Comparison of ENCODE assay signal across 13 cellular contexts in the genomic region with DNA sequence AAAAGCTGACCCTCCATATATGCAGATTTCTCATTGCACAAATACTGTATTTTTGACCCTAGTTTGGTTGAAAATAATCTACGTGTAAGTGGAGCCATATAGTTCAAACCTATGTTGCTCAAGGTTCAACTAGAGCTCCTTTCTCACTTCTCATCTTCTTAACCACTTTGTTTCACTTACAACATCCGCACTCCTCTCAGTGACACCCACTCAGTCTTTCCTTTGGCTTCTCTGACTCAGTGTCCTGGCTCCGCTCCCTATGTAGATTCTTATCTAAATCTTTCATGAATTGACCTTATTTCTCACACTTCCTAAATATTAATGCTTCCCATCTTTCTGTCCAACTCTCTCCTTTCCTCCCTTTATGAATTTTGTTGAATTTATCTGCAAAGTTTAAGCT. TPM values are rescaled to one million over a fixed set of nuclear protein-coding genes. Genes with fewer than 3 reads are reported as not detected.
A peak's percentile ranks its signal among the peaks of the same experiment; 100 is the strongest.
DNase-seq lines count a peak whose midpoint lies in the region; ATAC-seq and TF ChIP-seq lines count a peak whose summit lies in the region.
"Had no signal": no experiment of that assay in that cellular context is flagged by ENCODE, and none has a peak within 500 bp of the region (broad histone marks: within the 10 kb centered on the region; RNA-seq: fewer than 3 reads in every experiment).

No MANE protein-coding gene starts in this region.

- H3F3A ChIP-seq in GM23248 (ENCODE audit: insufficient read depth), result 0 out of 2 replicates have a peak, but pooled peaks cover 6% of the 10 kb centered on the region

- H3K9ac ChIP-seq in GM23248, result no peak overlapping the region

- no peaks in the 10 kb centered on the region for H3K27me3 Mint-ChIP-seq in CD8-positive, alpha-beta memory T cell
- H3K27me3 Mint-ChIP-seq: dendritic cell treated with granulocyte-macrophage colony-stimulating factor and Interleukin-4, amounts not matched to agents 40 ng/mL and 50 ng/mL, for 4 days had no signal

- H3K9me3 ChIP-seq in CD8-positive, alpha-beta memory T cell (ENCODE audit: low read length), result no peaks in the 10 kb centered on the region
- H3K9me3 ChIP-seq in GM23248 (ENCODE audit: low read depth), result no peaks in the 10 kb centered on the region

- no peaks in the 10 kb centered on the region for H4K20me1 ChIP-seq in GM23248 (ENCODE audit: insufficient read depth)

- H3K36me3 Mint-ChIP-seq in CD8-positive, alpha-beta memory T cell, result no peaks in the 10 kb centered on the region

- no peak for ATAC-seq in GM19035 (IDR thresholded peaks at IDR 0.05; ENCODE audit: unreplicated experiment)
- ATAC-seq in GM19467 (IDR thresholded peaks at IDR 0.05; ENCODE audit: unreplicated experiment), result no peak

- H2AFZ ChIP-seq in GM23248, result no peak overlapping the region

- DNase-seq in CD8-positive, alpha-beta memory T cell, result no peak
- peak; percentile 89 for DNase-seq in GM23248
- peak; percentile 84 for DNase-seq in fibroblast of mammary gland (ENCODE audit: low read depth)
- DNase-seq in activated gamma-delta T cell (lab: John Stamatoyannopoulos, UW), result no peak
- no peak for DNase-seq in head of caudate nucleus
- DNase-seq: activated CD4-positive, alpha-beta T cell treated with anti-CD3 and anti-CD28 coated beads for 48 hours; activated naive CD4-positive, alpha-beta T cell treated with anti-CD3 and anti-CD28 coated beads for 36 hours; small intestine had no signal

- intact Hi-C loops in head of caudate nucleus (cut with DNase I), result no loop called here

- no peaks in the 10 kb centered on the region for H3K79me2 ChIP-seq in GM23248 (ENCODE audit: insufficient read depth)

- POLR2A ChIA-PET in CD8-positive, alpha-beta memory T cell (lab: Charles Lee), result no interaction called here

- in situ Hi-C loops in GM23248 (cut with MboI), result no loop called here

- H3K9me2 ChIP-seq in GM23248 (ENCODE audit: insufficient read depth), result no peaks in the 10 kb centered on the region

- no peaks in the 10 kb centered on the region for H3K4me1 ChIP-seq in CD8-positive, alpha-beta memory T cell (ENCODE audit: insufficient read depth, low read length)
- H3K4me1 ChIP-seq in GM23248 (ENCODE audit: insufficient read depth), result peaks cover 19% of the 10 kb centered on the region

- H3K27me3 ChIP-seq in CD8-positive, alpha-beta memory T cell (ENCODE audit: insufficient read depth, low read length, poor library complexity, severe bottlenecking), result no peaks in the 10 kb centered on the region
- no peaks in the 10 kb centered on the region for H3K27me3 ChIP-seq in GM23248 (replicated peaks; ENCODE audit: insufficient read depth)

- H3K4me3 Mint-ChIP-seq in CD8-positive, alpha-beta memory T cell, result peak overlapping the region in 6 of 7 donors; percentile 4 to 78 (median 56)
- H3K4me3 Mint-ChIP-seq: activated naive CD4-positive, alpha-beta T cell treated with anti-CD3 and anti-CD28 coated beads for 36 hours; dendritic cell treated with granulocyte-macrophage colony-stimulating factor and Interleukin-4, amounts not matched to agents 40 ng/mL and 50 ng/mL, for 4 days had no signal

- no peak overlapping the region for H3K4me3 ChIP-seq in CD8-positive, alpha-beta memory T cell (ENCODE audit: low read length)
- H3K4me3 ChIP-seq in GM23248, result no peak overlapping the region
- H3K4me3 ChIP-seq in fibroblast of mammary gland (ENCODE audit: control insufficient read depth, low read depth, low read length), result no peak overlapping the region

- no peak for TF ChIP-seq CTCF in fibroblast of mammary gland (conservative IDR thresholded peaks at IDR 0.05; ENCODE audit: control insufficient read depth, insufficient read depth, low read depth, low read length)

- H3K9me3 Mint-ChIP-seq in CD8-positive, alpha-beta memory T cell, result peaks cover 0 to 2% (median under 1%) of the 10 kb centered on the region in 5 donors
- H3K9me3 Mint-ChIP-seq: activated naive CD4-positive, alpha-beta T cell treated with anti-CD3 and anti-CD28 coated beads for 36 hours had no signal

- H3K27ac ChIP-seq in CD8-positive, alpha-beta memory T cell (ENCODE audit: low read depth, low read length), result no peak overlapping the region
- no peak overlapping the region for H3K27ac ChIP-seq in GM23248

- H3K4me1 Mint-ChIP-seq in CD8-positive, alpha-beta memory T cell, result peaks cover 0 to 3% (median 2%) of the 10 kb centered on the region in 3 donors

- H3K27ac Mint-ChIP-seq in CD8-positive, alpha-beta memory T cell, result peak overlapping the region in 7 of 8 donors; percentile 12 to 89 (median 70)
- H3K27ac Mint-ChIP-seq: activated naive CD4-positive, alpha-beta T cell treated with anti-CD3 and anti-CD28 coated beads for 36 hours; dendritic cell treated with granulocyte-macrophage colony-stimulating factor and Interleukin-4, amounts not matched to agents 40 ng/mL and 50 ng/mL, for 4 days had no signal

- H3K4me2 ChIP-seq in GM23248 (ENCODE audit: unreplicated experiment), result peak overlapping the region; percentile 40

- CTCF ChIA-PET in CD8-positive, alpha-beta memory T cell (lab: Charles Lee), result no interaction called here

- 6 to 8% methylated on average over 3 of the region's 3 CpGs for WGBS in GM23248 (ENCODE audit: low coverage in 1 of 2, low lambda C conversion rate in 2 of 2, missing lambda C conversion rate in 2 of 2), 2 experiments

- no peaks in the 10 kb centered on the region for H3K36me3 ChIP-seq in CD8-positive, alpha-beta memory T cell (ENCODE audit: insufficient read depth, low read length)
- no peaks in the 10 kb centered on the region for H3K36me3 ChIP-seq in GM23248 (ENCODE audit: low read depth)

TF ChIP-seq in PFSK-1, 5 proteins besides CTCF, POLR2A, EP300 and RAD21:
- TF ChIP-seq SIN3A (IDR thresholded peaks at IDR 0.05; ENCODE audit: borderline replicate concordance, insufficient read depth, low read length) (peak; percentile 47; the same call in 1 of the 2 replicates), FOXP2 (optimal IDR thresholded peaks at IDR 0.05; ENCODE audit: borderline replicate concordance, extremely low read depth, extremely low read length, insufficient read depth) (no peak), TAF1 (IDR thresholded peaks at IDR 0.05; ENCODE audit: borderline replicate concordance, insufficient read depth, low read length) (peak; percentile 22; the same call in 1 of the 2 replicates), POLR2AphosphoS5 (IDR thresholded peaks at IDR 0.05; ENCODE audit: low read depth, low read length) (no peak)
- TF ChIP-seq, protein P1, sequence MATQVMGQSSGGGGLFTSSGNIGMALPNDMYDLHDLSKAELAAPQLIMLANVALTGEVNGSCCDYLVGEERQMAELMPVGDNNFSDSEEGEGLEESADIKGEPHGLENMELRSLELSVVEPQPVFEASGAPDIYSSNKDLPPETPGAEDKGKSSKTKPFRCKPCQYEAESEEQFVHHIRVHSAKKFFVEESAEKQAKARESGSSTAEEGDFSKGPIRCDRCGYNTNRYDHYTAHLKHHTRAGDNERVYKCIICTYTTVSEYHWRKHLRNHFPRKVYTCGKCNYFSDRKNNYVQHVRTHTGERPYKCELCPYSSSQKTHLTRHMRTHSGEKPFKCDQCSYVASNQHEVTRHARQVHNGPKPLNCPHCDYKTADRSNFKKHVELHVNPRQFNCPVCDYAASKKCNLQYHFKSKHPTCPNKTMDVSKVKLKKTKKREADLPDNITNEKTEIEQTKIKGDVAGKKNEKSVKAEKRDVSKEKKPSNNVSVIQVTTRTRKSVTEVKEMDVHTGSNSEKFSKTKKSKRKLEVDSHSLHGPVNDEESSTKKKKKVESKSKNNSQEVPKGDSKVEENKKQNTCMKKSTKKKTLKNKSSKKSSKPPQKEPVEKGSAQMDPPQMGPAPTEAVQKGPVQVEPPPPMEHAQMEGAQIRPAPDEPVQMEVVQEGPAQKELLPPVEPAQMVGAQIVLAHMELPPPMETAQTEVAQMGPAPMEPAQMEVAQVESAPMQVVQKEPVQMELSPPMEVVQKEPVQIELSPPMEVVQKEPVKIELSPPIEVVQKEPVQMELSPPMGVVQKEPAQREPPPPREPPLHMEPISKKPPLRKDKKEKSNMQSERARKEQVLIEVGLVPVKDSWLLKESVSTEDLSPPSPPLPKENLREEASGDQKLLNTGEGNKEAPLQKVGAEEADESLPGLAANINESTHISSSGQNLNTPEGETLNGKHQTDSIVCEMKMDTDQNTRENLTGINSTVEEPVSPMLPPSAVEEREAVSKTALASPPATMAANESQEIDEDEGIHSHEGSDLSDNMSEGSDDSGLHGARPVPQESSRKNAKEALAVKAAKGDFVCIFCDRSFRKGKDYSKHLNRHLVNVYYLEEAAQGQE (IDR thresholded peaks at IDR 0.05; ENCODE audit: insufficient read depth in 1 of 2, low read depth in 2 of 2, low read length in 2 of 2), result 0 out of 4 replicates have a peak, but pooled peaks of 1 of the 2 experiments have one; percentile 27

RNA-seq across cellular contexts. Expression of a gene that starts 32.9 kb away (rescaled TPM):
- total RNA-seq in CD8-positive, alpha-beta memory T cell, result under 1 TPM in 1 of 2 experiments, not detected in 1; 0.07 TPM
- 0.36 TPM for polyA plus RNA-seq in CD8-positive, alpha-beta memory T cell
- total RNA-seq in GM23248 (2014; rRNA removed; shearing (Covaris generic)), result 4.3 and 8.2 TPM in 2 replicates
- 3.1 and 3.2 TPM in 2 replicates for polyA plus RNA-seq in GM23248 (2016; fragmentation: Nextera tagmentation; extraction: Ambion mirVana)
- 0.50 TPM for polyA plus RNA-seq in PFSK-1 (2012; ENCODE audit: insufficient read length, low read depth)
- total RNA-seq: activated naive CD4-positive, alpha-beta T cell treated with anti-CD3 and anti-CD28 coated beads for 36 hours; NCI-H460 had no signal

Comparison
In these comparisons a context has a peak if more than half of its experiments do, and no peak if none do; other contexts are left out.
1. DNase-seq: peak in GM23248 (single experiment) and fibroblast of mammary gland (single experiment); none in CD8-positive, alpha-beta memory T cell (0 of 5), activated gamma-delta T cell (single experiment) and head of caudate nucleus (0 of 42).